ENCODE assay signal across 27 cellular contexts in genomic region chr5:67541869-67542268, GRCh38.
"Had no signal": no experiment of that assay in that cellular context is flagged by ENCODE, and none has a peak within 500 bp of the region (broad histone marks: within the 10 kb centered on the region; RNA-seq: fewer than 3 reads in every experiment).

No MANE protein-coding gene starts in this region.

- H3K36me3 Mint-ChIP-seq: naive thymus-derived CD4-positive, alpha-beta T cell; natural killer cell; stimulated activated effector memory CD8-positive, alpha-beta T cell treated with anti-CD3 and anti-CD28 coated beads, Interleukin-12 subunit alpha, Interleukin-12 subunit beta, amount 100 ng/mL, for 72 hours had no signal

- H3K4me3 Mint-ChIP-seq: naive thymus-derived CD4-positive, alpha-beta T cell; natural killer cell; nephron; neural crest cell; stimulated activated effector memory CD8-positive, alpha-beta T cell treated with anti-CD3 and anti-CD28 coated beads, Interleukin-12 subunit alpha, Interleukin-12 subunit beta, amount 100 ng/mL, for 72 hours; stimulated activated naive B cell treated with anti-CD40 and anti-IgM and Interleukin-4, amounts not matched to agents 10 μg/mL and 1 μg/mL and 100 μg/mL, for 72 hours had no signal

- H3K4me1 Mint-ChIP-seq: natural killer cell; nephron; neural crest cell; stimulated activated effector memory CD8-positive, alpha-beta T cell treated with anti-CD3 and anti-CD28 coated beads, Interleukin-12 subunit alpha, Interleukin-12 subunit beta, amount 100 ng/mL, for 72 hours had no signal

- H3K27ac ChIP-seq: neutrophil, pancreas, psoas muscle, right lobe of liver, sigmoid colon, stomach, thoracic aorta, thyroid gland, tibial nerve, upper lobe of left lung, vagina had no signal

- DNase-seq: naive thymus-derived CD4-positive, alpha-beta T cell; natural killer cell; nucleus accumbens; pancreas; psoas muscle; right cardiac atrium; right lobe of liver; sigmoid colon; small intestine; stimulated activated CD4-positive, alpha-beta T cell treated with anti-CD3 and anti-CD28 coated beads, Interleukin-15, amount 100 ng/mL, for 24 hours; stimulated activated CD4-positive, alpha-beta T cell treated with anti-CD3 and anti-CD28 coated beads, Interleukin-2, amount 100 ng/mL, for 24 hours; stimulated activated CD4-positive, alpha-beta T cell treated with anti-CD3 and anti-CD28 coated beads, Interleukin-2, amount 100 ng/mL, for 48 hours; stimulated activated CD4-positive, alpha-beta T cell treated with anti-CD3 and anti-CD28 coated beads, Interleukin-4, amount 100 ng/mL, for 24 hours; stimulated activated naive B cell treated with anti-CD40 and anti-IgM and Interleukin-4, amounts not matched to agents 10 μg/mL and 1 μg/mL and 100 μg/mL, for 72 hours; stimulated activated naive CD4-positive, alpha-beta T cell treated with Interleukin-2 at 50 U/mL for 16 hours; stomach; thyroid gland; trophoblast cell; upper lobe of left lung had no signal

- ATAC-seq: natural killer cell; pancreas; right cardiac atrium; stimulated activated effector memory CD8-positive, alpha-beta T cell treated with anti-CD3 and anti-CD28 coated beads, Interleukin-12 subunit alpha, Interleukin-12 subunit beta, amount 100 ng/mL, for 72 hours; stimulated activated naive B cell treated with anti-CD40 and anti-IgM and Interleukin-4, amounts not matched to agents 10 μg/mL and 1 μg/mL and 100 μg/mL, for 72 hours had no signal

- H3K36me3 ChIP-seq: neutrophil, pancreas, right lobe of liver, sigmoid colon, stomach, thoracic aorta, thyroid gland, tibial nerve, upper lobe of left lung, vagina had no signal

- H3K4me3 ChIP-seq: pancreas, psoas muscle, right lobe of liver, sigmoid colon, stomach, thoracic aorta, thyroid gland, tibial nerve, upper lobe of left lung, vagina had no signal

- H3K9me3 Mint-ChIP-seq: natural killer cell; neural crest cell; stimulated activated effector memory CD8-positive, alpha-beta T cell treated with anti-CD3 and anti-CD28 coated beads, Interleukin-12 subunit alpha, Interleukin-12 subunit beta, amount 100 ng/mL, for 72 hours had no signal

- H3K9me3 ChIP-seq: neutrophil, pancreas, psoas muscle, right lobe of liver, sigmoid colon, stomach, thoracic aorta, thyroid gland, tibial nerve, upper lobe of left lung, vagina had no signal

- H3K27me3 Mint-ChIP-seq: naive thymus-derived CD4-positive, alpha-beta T cell; progenitor cell of endocrine pancreas; stimulated activated naive B cell treated with anti-CD40 and anti-IgM and Interleukin-4, amounts not matched to agents 10 μg/mL and 1 μg/mL and 100 μg/mL, for 72 hours had no signal

- H3K27ac Mint-ChIP-seq: naive thymus-derived CD4-positive, alpha-beta T cell; natural killer cell; nephron; progenitor cell of endocrine pancreas; stimulated activated effector memory CD8-positive, alpha-beta T cell treated with anti-CD3 and anti-CD28 coated beads, Interleukin-12 subunit alpha, Interleukin-12 subunit beta, amount 100 ng/mL, for 72 hours; stimulated activated naive B cell treated with anti-CD40 and anti-IgM and Interleukin-4, amounts not matched to agents 10 μg/mL and 1 μg/mL and 100 μg/mL, for 72 hours had no signal

- H3K27me3 ChIP-seq: neutrophil, pancreas, right lobe of liver, sigmoid colon, stomach, thyroid gland, tibial nerve, upper lobe of left lung, vagina had no signal
